ENCODE assay signal across 1 cellular context in genomic region chr7:34091330-34091917, GRCh38.
TF ChIP-seq lines count a peak whose summit lies in the region.

No MANE protein-coding gene starts in this region.

TF ChIP-seq in GM23338, 12 proteins besides CTCF, POLR2A, EP300 and RAD21 (continued from another document):
- TF ChIP-seq ZNF462 (CRISPR knock-in tag; IDR thresholded peaks at IDR 0.05) (no peak), JUNB (IDR thresholded peaks at IDR 0.05; ENCODE audit: unreplicated experiment) (no peak), EZH2 (IDR thresholded peaks at IDR 0.05; ENCODE audit: low read depth, unreplicated experiment) (no peak), NANOG (IDR thresholded peaks at IDR 0.05; ENCODE audit: borderline replicate concordance) (no peak), EZH2phosphoT487 (IDR thresholded peaks at IDR 0.05; ENCODE audit: unreplicated experiment) (no peak), POLR2AphosphoS5 (IDR thresholded peaks at IDR 0.05; ENCODE audit: low read depth) (no peak), ZNF331 (CRISPR knock-in tag; IDR thresholded peaks at IDR 0.05; ENCODE audit: low read depth) (no peak)
